ENCODE assay signal across 1 cellular context in the genomic region with DNA sequence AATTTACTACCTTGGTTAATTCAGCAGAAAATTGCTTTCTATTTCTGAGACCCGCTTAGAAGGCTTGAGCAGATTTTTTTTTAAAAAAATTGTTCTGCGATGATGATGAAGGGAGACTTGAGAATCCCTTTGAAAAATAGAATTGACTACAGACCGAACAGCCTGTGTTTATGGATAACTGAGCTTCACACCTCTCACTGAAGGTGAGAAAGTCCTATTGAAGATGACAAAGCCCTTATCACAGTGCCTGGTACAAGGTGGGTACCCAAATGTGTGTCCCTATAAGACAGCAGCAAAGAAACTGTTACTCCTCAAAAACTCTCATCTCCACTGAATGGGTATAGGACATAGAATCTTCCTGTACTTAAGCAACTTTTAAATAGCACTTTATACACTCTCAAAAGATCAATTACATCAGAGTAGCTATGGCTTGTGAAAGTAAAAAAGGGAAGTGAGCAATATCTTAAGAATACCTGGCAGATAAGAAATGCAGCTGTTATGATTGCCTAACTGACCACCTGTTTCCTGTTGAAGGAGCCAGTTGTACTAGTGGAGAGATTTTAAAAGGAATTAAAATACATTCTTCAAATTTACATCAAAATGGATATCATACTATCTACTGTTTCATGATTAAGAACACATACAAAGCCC.
TF ChIP-seq lines count a peak whose summit lies in the region.

No MANE protein-coding gene starts in this region.

TF ChIP-seq in GM12878, 131 proteins besides CTCF, POLR2A, EP300 and RAD21 (continued from another document and continues in another):
- TF ChIP-seq BCLAF1 (IDR thresholded peaks at IDR 0.05) (no peak), JUND (IDR thresholded peaks at IDR 0.05; ENCODE audit: low read depth, low read length) (0 out of 2 replicates have a peak, but pooled peaks have one; percentile 37), PAX8 (IDR thresholded peaks at IDR 0.05) (no peak), STAT1 (conservative IDR thresholded peaks at IDR 0.05) (no peak), IRF3 (IDR thresholded peaks at IDR 0.05) (no peak), ZNF687 (IDR thresholded peaks at IDR 0.05) (no peak), SREBF1 (IDR thresholded peaks at IDR 0.05; ENCODE audit: low read length) (no peak), CBX5 (IDR thresholded peaks at IDR 0.05; ENCODE audit: low read depth) (peak; percentile 94), MEF2B (IDR thresholded peaks at IDR 0.05; ENCODE audit: partially characterized antibody, poor library complexity, severe bottlenecking) (peak; percentile 79), NFYA (IDR thresholded peaks at IDR 0.05; ENCODE audit: borderline replicate concordance, low read depth, low read length) (no peak), SMC3 (IDR thresholded peaks at IDR 0.05; ENCODE audit: borderline replicate concordance, low read length) (no peak), CBFB (IDR thresholded peaks at IDR 0.05; ENCODE audit: low read depth) (no peak), TARDBP (IDR thresholded peaks at IDR 0.05; ENCODE audit: borderline replicate concordance) (no peak), POLR2AphosphoS5 (IDR thresholded peaks at IDR 0.05; ENCODE audit: low read length) (no peak), ZSCAN29 (IDR thresholded peaks at IDR 0.05) (no peak), MXI1 (IDR thresholded peaks at IDR 0.05; ENCODE audit: low read depth, low read length) (no peak), ETV6 (conservative IDR thresholded peaks at IDR 0.05 in 1 of 2, IDR thresholded peaks at IDR 0.05 in 1 of 2; ENCODE audit: borderline replicate concordance in 1 of 2, low read depth in 1 of 2) (0 out of 4 replicates have a peak, but pooled peaks of 1 of the 2 experiments have one; percentile 56), YBX1 (IDR thresholded peaks at IDR 0.05) (no peak), ZNF217 (IDR thresholded peaks at IDR 0.05) (peak; percentile 63; the same call in 1 of the 2 replicates)
- TF ChIP-seq, protein P1, sequence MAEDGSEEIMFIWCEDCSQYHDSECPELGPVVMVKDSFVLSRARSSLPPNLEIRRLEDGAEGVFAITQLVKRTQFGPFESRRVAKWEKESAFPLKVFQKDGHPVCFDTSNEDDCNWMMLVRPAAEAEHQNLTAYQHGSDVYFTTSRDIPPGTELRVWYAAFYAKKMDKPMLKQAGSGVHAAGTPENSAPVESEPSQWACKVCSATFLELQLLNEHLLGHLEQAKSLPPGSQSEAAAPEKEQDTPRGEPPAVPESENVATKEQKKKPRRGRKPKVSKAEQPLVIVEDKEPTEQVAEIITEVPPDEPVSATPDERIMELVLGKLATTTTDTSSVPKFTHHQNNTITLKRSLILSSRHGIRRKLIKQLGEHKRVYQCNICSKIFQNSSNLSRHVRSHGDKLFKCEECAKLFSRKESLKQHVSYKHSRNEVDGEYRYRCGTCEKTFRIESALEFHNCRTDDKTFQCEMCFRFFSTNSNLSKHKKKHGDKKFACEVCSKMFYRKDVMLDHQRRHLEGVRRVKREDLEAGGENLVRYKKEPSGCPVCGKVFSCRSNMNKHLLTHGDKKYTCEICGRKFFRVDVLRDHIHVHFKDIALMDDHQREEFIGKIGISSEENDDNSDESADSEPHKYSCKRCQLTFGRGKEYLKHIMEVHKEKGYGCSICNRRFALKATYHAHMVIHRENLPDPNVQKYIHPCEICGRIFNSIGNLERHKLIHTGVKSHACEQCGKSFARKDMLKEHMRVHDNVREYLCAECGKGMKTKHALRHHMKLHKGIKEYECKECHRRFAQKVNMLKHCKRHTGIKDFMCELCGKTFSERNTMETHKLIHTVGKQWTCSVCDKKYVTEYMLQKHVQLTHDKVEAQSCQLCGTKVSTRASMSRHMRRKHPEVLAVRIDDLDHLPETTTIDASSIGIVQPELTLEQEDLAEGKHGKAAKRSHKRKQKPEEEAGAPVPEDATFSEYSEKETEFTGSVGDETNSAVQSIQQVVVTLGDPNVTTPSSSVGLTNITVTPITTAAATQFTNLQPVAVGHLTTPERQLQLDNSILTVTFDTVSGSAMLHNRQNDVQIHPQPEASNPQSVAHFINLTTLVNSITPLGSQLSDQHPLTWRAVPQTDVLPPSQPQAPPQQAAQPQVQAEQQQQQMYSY (CRISPR knock-in tag; IDR thresholded peaks at IDR 0.05): no peak
- TF ChIP-seq, protein P2, sequence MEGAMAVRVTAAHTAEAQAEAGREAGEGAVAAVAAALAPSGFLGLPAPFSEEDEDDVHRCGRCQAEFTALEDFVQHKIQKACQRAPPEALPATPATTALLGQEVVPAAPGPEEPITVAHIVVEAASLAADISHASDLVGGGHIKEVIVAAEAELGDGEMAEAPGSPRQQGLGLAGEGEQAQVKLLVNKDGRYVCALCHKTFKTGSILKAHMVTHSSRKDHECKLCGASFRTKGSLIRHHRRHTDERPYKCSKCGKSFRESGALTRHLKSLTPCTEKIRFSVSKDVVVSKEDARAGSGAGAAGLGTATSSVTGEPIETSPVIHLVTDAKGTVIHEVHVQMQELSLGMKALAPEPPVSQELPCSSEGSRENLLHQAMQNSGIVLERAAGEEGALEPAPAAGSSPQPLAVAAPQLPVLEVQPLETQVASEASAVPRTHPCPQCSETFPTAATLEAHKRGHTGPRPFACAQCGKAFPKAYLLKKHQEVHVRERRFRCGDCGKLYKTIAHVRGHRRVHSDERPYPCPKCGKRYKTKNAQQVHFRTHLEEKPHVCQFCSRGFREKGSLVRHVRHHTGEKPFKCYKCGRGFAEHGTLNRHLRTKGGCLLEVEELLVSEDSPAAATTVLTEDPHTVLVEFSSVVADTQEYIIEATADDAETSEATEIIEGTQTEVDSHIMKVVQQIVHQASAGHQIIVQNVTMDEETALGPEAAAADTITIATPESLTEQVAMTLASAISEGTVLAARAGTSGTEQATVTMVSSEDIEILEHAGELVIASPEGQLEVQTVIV (IDR thresholded peaks at IDR 0.05; ENCODE audit: borderline replicate concordance, partially characterized antibody): no peak
- TF ChIP-seq, protein P3, sequence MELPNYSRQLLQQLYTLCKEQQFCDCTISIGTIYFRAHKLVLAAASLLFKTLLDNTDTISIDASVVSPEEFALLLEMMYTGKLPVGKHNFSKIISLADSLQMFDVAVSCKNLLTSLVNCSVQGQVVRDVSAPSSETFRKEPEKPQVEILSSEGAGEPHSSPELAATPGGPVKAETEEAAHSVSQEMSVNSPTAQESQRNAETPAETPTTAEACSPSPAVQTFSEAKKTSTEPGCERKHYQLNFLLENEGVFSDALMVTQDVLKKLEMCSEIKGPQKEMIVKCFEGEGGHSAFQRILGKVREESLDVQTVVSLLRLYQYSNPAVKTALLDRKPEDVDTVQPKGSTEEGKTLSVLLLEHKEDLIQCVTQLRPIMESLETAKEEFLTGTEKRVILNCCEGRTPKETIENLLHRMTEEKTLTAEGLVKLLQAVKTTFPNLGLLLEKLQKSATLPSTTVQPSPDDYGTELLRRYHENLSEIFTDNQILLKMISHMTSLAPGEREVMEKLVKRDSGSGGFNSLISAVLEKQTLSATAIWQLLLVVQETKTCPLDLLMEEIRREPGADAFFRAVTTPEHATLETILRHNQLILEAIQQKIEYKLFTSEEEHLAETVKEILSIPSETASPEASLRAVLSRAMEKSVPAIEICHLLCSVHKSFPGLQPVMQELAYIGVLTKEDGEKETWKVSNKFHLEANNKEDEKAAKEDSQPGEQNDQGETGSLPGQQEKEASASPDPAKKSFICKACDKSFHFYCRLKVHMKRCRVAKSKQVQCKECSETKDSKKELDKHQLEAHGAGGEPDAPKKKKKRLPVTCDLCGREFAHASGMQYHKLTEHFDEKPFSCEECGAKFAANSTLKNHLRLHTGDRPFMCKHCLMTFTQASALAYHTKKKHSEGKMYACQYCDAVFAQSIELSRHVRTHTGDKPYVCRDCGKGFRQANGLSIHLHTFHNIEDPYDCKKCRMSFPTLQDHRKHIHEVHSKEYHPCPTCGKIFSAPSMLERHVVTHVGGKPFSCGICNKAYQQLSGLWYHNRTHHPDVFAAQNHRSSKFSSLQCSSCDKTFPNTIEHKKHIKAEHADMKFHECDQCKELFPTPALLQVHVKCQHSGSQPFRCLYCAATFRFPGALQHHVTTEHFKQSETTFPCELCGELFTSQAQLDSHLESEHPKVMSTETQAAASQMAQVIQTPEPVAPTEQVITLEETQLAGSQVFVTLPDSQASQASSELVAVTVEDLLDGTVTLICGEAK (IDR thresholded peaks at IDR 0.05; ENCODE audit: borderline replicate concordance): no peak
- TF ChIP-seq, protein P4, sequence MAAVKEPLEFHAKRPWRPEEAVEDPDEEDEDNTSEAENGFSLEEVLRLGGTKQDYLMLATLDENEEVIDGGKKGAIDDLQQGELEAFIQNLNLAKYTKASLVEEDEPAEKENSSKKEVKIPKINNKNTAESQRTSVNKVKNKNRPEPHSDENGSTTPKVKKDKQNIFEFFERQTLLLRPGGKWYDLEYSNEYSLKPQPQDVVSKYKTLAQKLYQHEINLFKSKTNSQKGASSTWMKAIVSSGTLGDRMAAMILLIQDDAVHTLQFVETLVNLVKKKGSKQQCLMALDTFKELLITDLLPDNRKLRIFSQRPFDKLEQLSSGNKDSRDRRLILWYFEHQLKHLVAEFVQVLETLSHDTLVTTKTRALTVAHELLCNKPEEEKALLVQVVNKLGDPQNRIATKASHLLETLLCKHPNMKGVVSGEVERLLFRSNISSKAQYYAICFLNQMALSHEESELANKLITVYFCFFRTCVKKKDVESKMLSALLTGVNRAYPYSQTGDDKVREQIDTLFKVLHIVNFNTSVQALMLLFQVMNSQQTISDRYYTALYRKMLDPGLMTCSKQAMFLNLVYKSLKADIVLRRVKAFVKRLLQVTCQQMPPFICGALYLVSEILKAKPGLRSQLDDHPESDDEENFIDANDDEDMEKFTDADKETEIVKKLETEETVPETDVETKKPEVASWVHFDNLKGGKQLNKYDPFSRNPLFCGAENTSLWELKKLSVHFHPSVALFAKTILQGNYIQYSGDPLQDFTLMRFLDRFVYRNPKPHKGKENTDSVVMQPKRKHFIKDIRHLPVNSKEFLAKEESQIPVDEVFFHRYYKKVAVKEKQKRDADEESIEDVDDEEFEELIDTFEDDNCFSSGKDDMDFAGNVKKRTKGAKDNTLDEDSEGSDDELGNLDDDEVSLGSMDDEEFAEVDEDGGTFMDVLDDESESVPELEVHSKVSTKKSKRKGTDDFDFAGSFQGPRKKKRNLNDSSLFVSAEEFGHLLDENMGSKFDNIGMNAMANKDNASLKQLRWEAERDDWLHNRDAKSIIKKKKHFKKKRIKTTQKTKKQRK (IDR thresholded peaks at IDR 0.05; ENCODE audit: low read depth, low read length): no peak
